In genomic region chr10:33280217-33280616, GRCh38 we compare ENCODE assay signal across 23 cellular contexts. TPM values are rescaled to one million over a fixed set of nuclear protein-coding genes. Genes with fewer than 3 reads are reported as not detected.
DNase-seq lines count a peak whose midpoint lies in the region; TF ChIP-seq lines count a peak whose summit lies in the region.
"Had no signal": no experiment of that assay in that cellular context is flagged by ENCODE, and none has a peak within 500 bp of the region (broad histone marks: within the 10 kb centered on the region; RNA-seq: fewer than 3 reads in every experiment).

No MANE protein-coding gene starts in this region.

- TF ChIP-seq RAD21 in SK-N-SH (IDR thresholded peaks at IDR 0.05; ENCODE audit: low read length): no peak

- H3K4me2 ChIP-seq in SK-N-SH: 0 out of 2 replicates have a peak overlapping the region, but pooled peaks have one; percentile 25
- H3K4me2 ChIP-seq: PC-9 had no signal

- H3F3A ChIP-seq in SK-N-SH (replicated peaks; ENCODE audit: insufficient read depth): peaks cover 49% of the 10 kb centered on the region

- H3K9me3 ChIP-seq in cardiac muscle cell (ENCODE audit: low read depth): no peaks in the 10 kb centered on the region
- no peaks in the 10 kb centered on the region for H3K9me3 ChIP-seq in SK-N-SH
- H3K9me3 ChIP-seq in subcutaneous abdominal adipose tissue (ENCODE audit: control insufficient read depth in 5 of 5, low read length in 5 of 5): no peaks in the 10 kb centered on the region
- H3K9me3 ChIP-seq: adrenal gland, body of pancreas, heart right ventricle, upper lobe of left lung had no signal

- intact Hi-C loops in cardiac septum (cut with DNase I): no loop called here

- no peak for TF ChIP-seq EP300 in SK-N-SH (IDR thresholded peaks at IDR 0.05; ENCODE audit: borderline replicate concordance in 1 of 2, low read depth in 1 of 2, low read length in 1 of 2)

- WGBS in SK-N-SH (ENCODE audit: low lambda C conversion rate): 44% methylated on average over 2 of the region's 2 CpGs

- CTCF ChIA-PET in SK-N-SH (lab: Yijun Ruan, JAX): interaction anchor here (1.5 kb wide), 1 partner anchor 87 kb away, joined by 9 read pairs; no protein-coding TSS in a partner anchor

- DNase-seq in cardiac muscle cell (ENCODE audit: low read depth in 1 of 2, low spot score in 1 of 2) (no peak), cardiac septum (ENCODE audit: low spot score) (no peak), SK-N-SH (no peak), fibroblast of the conjunctiva (ENCODE audit: low read depth) (peak; percentile 26), medulla oblongata (ENCODE audit: extremely low spot score) (no peak), DMS153 (lab: John Stamatoyannopoulos, UW) (no peak), NCI-H187 (lab: John Stamatoyannopoulos, UW) (no peak)
- DNase-seq: activated CD4-positive, alpha-beta T cell treated with anti-CD3 and anti-CD28 coated beads, Interleukin-2, amount 50 U/mL, for 48 hours; activated naive CD4-positive, alpha-beta T cell treated with Interleukin-2 at 50 U/mL for 16 hours; adrenal gland; body of pancreas; HCEC 1CT; heart right ventricle; Karpas-422; naive thymus-derived CD8-positive, alpha-beta T cell; NCI-H1417 treated with DMSO at 0.1 percent for 48 hours; NCI-H526 treated with DMSO at 0.1 percent for 48 hours; PC-9; Right ventricle myocardium superior; stimulated activated naive B cell treated with anti-CD40 and anti-IgM and Interleukin-4, amounts not matched to agents 10 μg/mL and 1 μg/mL and 100 μg/mL, for 72 hours; upper lobe of left lung had no signal

- TF ChIP-seq CTCF in cardiac muscle cell (IDR thresholded peaks at IDR 0.05; ENCODE audit: low read depth, low read length): no peak
- TF ChIP-seq CTCF in SK-N-SH (IDR thresholded peaks at IDR 0.05): no peak

- H3K4me1 ChIP-seq in cardiac muscle cell (ENCODE audit: low read depth) (peaks cover 5% of the 10 kb centered on the region), SK-N-SH (ENCODE audit: control insufficient read depth in 1 of 2, insufficient read depth in 2 of 2, low read depth in 1 of 2, low read length in 1 of 2) (peaks cover 22 to 37% of the 10 kb centered on the region in 2 experiments), subcutaneous abdominal adipose tissue (ENCODE audit: control insufficient read depth in 5 of 5, insufficient read depth in 5 of 5, low read length in 5 of 5) (peaks cover 0 to 43% (median 31%) of the 10 kb centered on the region in 5 donors)

- H3K9ac ChIP-seq in SK-N-SH (peak overlapping the region; percentile 1; the same call in 1 of the 2 replicates), subcutaneous abdominal adipose tissue (ENCODE audit: low read length in 5 of 5) (no peak overlapping the region)

- H3K27me3 ChIP-seq in cardiac muscle cell (no peaks in the 10 kb centered on the region), SK-N-SH (ENCODE audit: insufficient read depth) (no peaks in the 10 kb centered on the region), subcutaneous abdominal adipose tissue (ENCODE audit: control insufficient read depth in 5 of 5, insufficient read depth in 4 of 5, low read length in 5 of 5) (no peaks in the 10 kb centered on the region)
- H3K27me3 ChIP-seq: adrenal gland, body of pancreas, heart right ventricle, upper lobe of left lung had no signal

- no peaks in the 10 kb centered on the region for H3K9me2 ChIP-seq in SK-N-SH

- no peak overlapping the region for H3K4me3 ChIP-seq in cardiac muscle cell
- no peak overlapping the region for H3K4me3 ChIP-seq in SK-N-SH (ENCODE audit: low read depth in 2 of 2, low read length in 1 of 2)
- no peak overlapping the region for H3K4me3 ChIP-seq in subcutaneous abdominal adipose tissue (ENCODE audit: low read depth in 1 of 5, low read length in 5 of 5)
- H3K4me3 ChIP-seq: adrenal gland, body of pancreas, heart right ventricle, PC-9, upper lobe of left lung had no signal

- POLR2A ChIA-PET in SK-N-SH (lab: Yijun Ruan, JAX): no interaction called here

- H3K36me3 ChIP-seq in cardiac muscle cell (peaks cover 3% of the 10 kb centered on the region), SK-N-SH (replicated peaks in 1 of 2; ENCODE audit: control insufficient read depth in 1 of 2, insufficient read depth in 2 of 2, low read length in 1 of 2) (peaks cover 0 to 35% of the 10 kb centered on the region in 2 experiments), subcutaneous abdominal adipose tissue (ENCODE audit: control insufficient read depth in 5 of 5, insufficient read depth in 5 of 5, low read length in 5 of 5) (peaks cover 2 to 28% (median 15%) of the 10 kb centered on the region in 5 donors)
- H3K36me3 ChIP-seq: adrenal gland, upper lobe of left lung had no signal

- peaks cover 9% of the 10 kb centered on the region; the same call in 1 of the 2 replicates for H4K20me1 ChIP-seq in SK-N-SH (ENCODE audit: insufficient read depth)

- H3K27ac ChIP-seq in cardiac muscle cell (peak overlapping the region; percentile 3), SK-N-SH (ENCODE audit: low read depth in 2 of 2, low read length in 1 of 2) (peak overlapping the region; percentile 1 to 97; a peak in 3 of 4 replicates), subcutaneous abdominal adipose tissue (ENCODE audit: low read depth, low read length) (peak overlapping the region; percentile 58)
- H3K27ac ChIP-seq: 22Rv1, adrenal gland, body of pancreas, PC-9 had no signal

- H2AFZ ChIP-seq in SK-N-SH (ENCODE audit: low read depth): no peak overlapping the region
- H2AFZ ChIP-seq: PC-9 had no signal

- peaks cover 99% of the 10 kb centered on the region for H3K79me2 ChIP-seq in SK-N-SH (ENCODE audit: insufficient read depth)

TF ChIP-seq in SK-N-SH, 30 proteins besides CTCF, POLR2A, EP300 and RAD21:
- no peak for TF ChIP-seq TEAD4 (IDR thresholded peaks at IDR 0.05; ENCODE audit: borderline replicate concordance, insufficient read depth)
- peak; percentile 76 for TF ChIP-seq TCF12 (IDR thresholded peaks at IDR 0.05)
- peak; percentile 13; the same call in 1 of the 2 replicates for TF ChIP-seq NFIC (IDR thresholded peaks at IDR 0.05; ENCODE audit: borderline replicate concordance)
- no peak for TF ChIP-seq IRF3 (IDR thresholded peaks at IDR 0.05; ENCODE audit: low read depth, low read length)

RNA-seq across cellular contexts. Expression of gene NRP1, which starts 54.2 kb away (rescaled TPM):
- total RNA-seq in cardiac muscle cell (178 and 327 TPM in 2 replicates), cardiac septum (138 TPM)
- polyA plus RNA-seq in cardiac muscle cell (145 and 241 TPM in 2 replicates), SK-N-SH (2012; rRNA removed) (129 and 149 TPM in 2 replicates)
- polyA plus RNA-seq in SK-N-SH (2012; cell fraction: cytosol; rRNA removed): 125 and 142 TPM in 2 replicates
- polyA plus RNA-seq in SK-N-SH (2012; cell fraction: nucleus; rRNA removed): 100 and 136 TPM in 2 replicates
- polyA plus RNA-seq: naive thymus-derived CD8-positive, alpha-beta T cell had no signal

Comparison
In these comparisons a context has a peak if more than half of its experiments do, and no peak if none do; other contexts are left out.
1. H3K27ac ChIP-seq: peak in every context shown above with its lines; median percentile 58 in subcutaneous abdominal adipose tissue; 49 in SK-N-SH; 3 in cardiac muscle cell.